In the genomic region with DNA sequence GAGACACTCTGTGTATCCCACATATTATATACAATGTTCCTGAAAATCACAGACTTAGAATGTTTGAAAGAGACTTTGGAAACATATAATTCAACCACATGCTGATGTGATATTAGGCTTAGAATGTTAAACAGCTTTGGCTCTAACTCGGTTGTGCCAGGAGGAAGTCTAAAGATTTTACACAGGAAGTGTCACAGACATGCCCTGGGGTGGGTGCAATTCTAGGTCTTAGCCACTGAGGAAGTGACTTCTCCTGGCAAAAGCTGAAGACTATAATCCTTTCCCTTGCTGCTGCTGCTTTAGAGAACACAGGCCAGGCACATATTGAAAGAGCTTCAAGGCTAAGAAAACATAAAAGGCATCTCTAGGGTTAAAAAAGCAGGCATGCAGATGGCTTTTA, we compare ENCODE assay signal across 1 cellular context.
TF ChIP-seq lines count a peak whose summit lies in the region.

No MANE protein-coding gene starts in this region.

TF ChIP-seq in IMR-90, 13 proteins besides CTCF, POLR2A, EP300 and RAD21 (continued from another document):
- TF ChIP-seq RCOR1 (IDR thresholded peaks at IDR 0.05; ENCODE audit: insufficient replicate concordance, low read length) (no peak), ELK1 (IDR thresholded peaks at IDR 0.05; ENCODE audit: borderline replicate concordance, low read depth, low read length) (no peak), CHD1 (IDR thresholded peaks at IDR 0.05; ENCODE audit: low read depth, low read length) (no peak), BHLHE40 (IDR thresholded peaks at IDR 0.05; ENCODE audit: low read depth, low read length) (no peak)
